ENCODE assay signal across 8 cellular contexts in the genomic region with DNA sequence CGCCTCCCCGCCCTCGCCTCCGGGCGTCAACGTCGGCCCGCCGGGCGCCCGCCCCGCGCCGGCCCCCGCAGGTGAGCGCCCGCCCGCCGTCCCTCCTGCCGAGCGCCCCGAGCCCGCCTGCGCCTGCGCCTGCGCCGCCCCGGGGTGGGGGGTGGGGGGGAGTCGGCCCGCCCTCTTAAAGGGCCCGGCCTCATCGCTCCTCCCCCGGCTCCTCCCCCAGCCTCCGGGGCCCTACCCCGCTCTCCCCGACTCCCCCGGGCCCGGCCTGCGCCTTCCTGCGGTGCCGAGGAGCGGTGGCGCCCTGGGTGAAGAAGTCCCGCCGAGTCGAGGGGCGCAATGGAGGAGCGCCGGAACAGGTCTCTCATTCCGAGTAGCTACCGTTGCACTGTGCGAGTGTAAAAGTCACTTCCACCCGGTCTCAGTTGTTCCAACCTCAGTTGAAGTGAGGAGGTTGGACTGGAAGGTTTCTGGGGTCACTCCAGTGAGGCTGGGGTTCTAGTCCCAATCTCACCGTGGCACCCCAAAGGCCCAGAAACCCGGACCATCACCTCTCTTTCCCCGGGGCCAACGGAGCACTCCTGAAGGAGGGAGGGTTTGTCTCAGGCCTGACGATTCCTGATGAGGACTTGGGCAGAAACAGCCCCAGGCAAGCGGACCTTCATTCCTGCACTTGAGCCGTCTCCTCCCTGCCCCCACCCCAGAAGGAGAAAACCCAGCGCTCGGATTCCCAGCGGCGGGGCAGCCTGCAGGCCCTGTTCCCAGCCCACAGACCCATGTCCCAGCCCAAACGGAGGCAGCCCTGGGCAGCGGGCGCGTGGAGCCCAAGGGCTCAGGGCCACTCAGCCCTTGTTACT. TPM values are rescaled to one million over a fixed set of nuclear protein-coding genes. Genes with fewer than 3 reads are reported as not detected.
A peak's percentile ranks its signal among the peaks of the same experiment; 100 is the strongest.
DNase-seq lines count a peak whose midpoint lies in the region; ATAC-seq and TF ChIP-seq lines count a peak whose summit lies in the region.

No MANE protein-coding gene starts in this region.

- intact Hi-C loops in CD4-positive, alpha-beta memory T cell (cut with micrococcal nuclease), result loop anchor here (2.0 kb wide), 1 partner anchor 367 kb away; a partner anchor contains a TSS

- H3K4me1 Mint-ChIP-seq in CD4-positive, alpha-beta memory T cell, result peaks cover 22 to 46% (median 33%) of the 10 kb centered on the region in 4 donors

- H3K4me3 Mint-ChIP-seq in CD4-positive, alpha-beta memory T cell, result peak overlapping the region; percentile 57 to 79 (median 65)

- H3K27me3 ChIP-seq in CD4-positive, alpha-beta memory T cell (ENCODE audit: insufficient read depth, low read length), result no peaks in the 10 kb centered on the region
- peaks cover 9% of the 10 kb centered on the region; the same call in 1 of the 2 replicates for H3K27me3 ChIP-seq in HUES48 (ENCODE audit: control insufficient read depth, insufficient read depth, low read length)
- H3K27me3 ChIP-seq in NT2/D1 (ENCODE audit: insufficient read depth, insufficient read length), result peaks cover 3% of the 10 kb centered on the region
- no peaks in the 10 kb centered on the region for H3K27me3 ChIP-seq in mucosa of stomach (ENCODE audit: control insufficient read depth, insufficient read depth, low read length)

- peak; percentile 33 for ATAC-seq in GM21360 (IDR thresholded peaks at IDR 0.05; ENCODE audit: unreplicated experiment)

- H3K27ac Mint-ChIP-seq in CD4-positive, alpha-beta memory T cell, result peak overlapping the region in 6 of 7 donors; percentile 46 to 88 (median 76)

- POLR2A ChIA-PET in CD4-positive, alpha-beta memory T cell (lab: Charles Lee; ENCODE audit: partially characterized antibody), result interaction anchor here (2.4 to 6.0 kb wide), 3 partner anchors 9 to 360 kb away, joined by 13 to 245 read pairs (median 19); no protein-coding TSS in a partner anchor

- CTCF ChIA-PET in CD4-positive, alpha-beta memory T cell (lab: Charles Lee; ENCODE audit: partially characterized antibody), result interaction anchor here (15.9 kb wide), 1 partner anchor 14 kb away, joined by 479 read pairs; no protein-coding TSS in a partner anchor

- no peaks in the 10 kb centered on the region for H3K9me3 ChIP-seq in CD4-positive, alpha-beta memory T cell (ENCODE audit: control insufficient read depth in 1 of 2, low read length in 2 of 2)
- no peaks in the 10 kb centered on the region for H3K9me3 ChIP-seq in HUES48 (ENCODE audit: control insufficient read depth, insufficient read depth, low read length)
- H3K9me3 ChIP-seq in NT2/D1 (ENCODE audit: insufficient read depth, low read length), result no peaks in the 10 kb centered on the region
- no peaks in the 10 kb centered on the region for H3K9me3 ChIP-seq in mucosa of stomach (ENCODE audit: control insufficient read depth, low read length)

- H3K36me3 ChIP-seq in CD4-positive, alpha-beta memory T cell (ENCODE audit: insufficient read depth, low read length), result no peaks in the 10 kb centered on the region
- no peaks in the 10 kb centered on the region for H3K36me3 ChIP-seq in HUES48 (ENCODE audit: control insufficient read depth, insufficient read depth, low read length)
- peaks cover 11% of the 10 kb centered on the region for H3K36me3 ChIP-seq in NT2/D1 (ENCODE audit: insufficient read depth, insufficient read length, low read length)
- no peaks in the 10 kb centered on the region for H3K36me3 ChIP-seq in mucosa of stomach (ENCODE audit: control insufficient read depth, insufficient read depth, low read length)

- H3K4me3 ChIP-seq in CD4-positive, alpha-beta memory T cell (ENCODE audit: low read length in 2 of 2), result peak overlapping the region; percentile 42 to 47
- H3K4me3 ChIP-seq in HUES48 (ENCODE audit: low read depth, low read length) (peak overlapping the region; percentile 87), NT2/D1 (ENCODE audit: insufficient read length, low read depth) (peak overlapping the region; percentile 79), mucosa of stomach (ENCODE audit: low read length) (no peak overlapping the region)

- H3K9ac ChIP-seq in HUES48 (ENCODE audit: low read depth, low read length), result peak overlapping the region; percentile 59
- peak overlapping the region; percentile 94 for H3K9ac ChIP-seq in NT2/D1 (ENCODE audit: insufficient read length, low read depth)
- peak overlapping the region; percentile 45 for H3K9ac ChIP-seq in mucosa of stomach (ENCODE audit: low read length)

- peaks cover 43% of the 10 kb centered on the region for H3K4me1 ChIP-seq in CD4-positive, alpha-beta memory T cell (ENCODE audit: insufficient read depth, low read length)
- H3K4me1 ChIP-seq in HUES48 (ENCODE audit: control insufficient read depth, insufficient read depth, low read length) (peaks cover 28% of the 10 kb centered on the region), NT2/D1 (ENCODE audit: insufficient read depth, insufficient read length) (peaks cover 25% of the 10 kb centered on the region), mucosa of stomach (ENCODE audit: control insufficient read depth, insufficient read depth, low read length) (peaks cover 37% of the 10 kb centered on the region)

- TF ChIP-seq POLR2A in erythroblast (IDR thresholded peaks at IDR 0.05; ENCODE audit: low read length), result peak; percentile 28

- DNase-seq in CD4-positive, alpha-beta memory T cell, result peak; percentile 86 to 88 (median 87)
- DNase-seq in NT2/D1 (ENCODE audit: low read depth, low spot score), result no peak
- peak; percentile 95 for DNase-seq in activated T-cell treated with anti-CD3 and anti-CD28 coated beads, Interleukin-2, amount 50 U/mL, for 1 hour
- peak; percentile 83 to 90 for DNase-seq in erythroblast (lab: John Stamatoyannopoulos, UW)
- peak; percentile 75 to 78 for DNase-seq in stimulated activated CD8-positive, alpha-beta memory T cell treated with anti-CD3 and anti-CD28 coated beads, Interleukin-7, amount 100 ng/mL, for 1 hour (ENCODE audit: low read depth in 2 of 2)

- H3K36me3 Mint-ChIP-seq in CD4-positive, alpha-beta memory T cell, result peaks cover 0 to 8% of the 10 kb centered on the region in 2 donors

- no peaks in the 10 kb centered on the region for H3K27me3 Mint-ChIP-seq in CD4-positive, alpha-beta memory T cell

- no peaks in the 10 kb centered on the region for H3K9me3 Mint-ChIP-seq in CD4-positive, alpha-beta memory T cell

- peak overlapping the region; percentile 58 for H3K27ac ChIP-seq in CD4-positive, alpha-beta memory T cell (ENCODE audit: low read depth, low read length)
- peak overlapping the region; percentile 57 for H3K27ac ChIP-seq in HUES48 (ENCODE audit: low read depth, low read length)

RNA-seq across cellular contexts. Expression of a gene that starts 1.5 kb away (rescaled TPM):
- 100 to 1,000 TPM; 136 to 164 TPM for total RNA-seq in CD4-positive, alpha-beta memory T cell
- polyA plus RNA-seq in CD4-positive, alpha-beta memory T cell, result 1 to 10 TPM in 1 of 2 donors, under 1 TPM in 1; 0.18 to 3.4 TPM
